In the genomic region with DNA sequence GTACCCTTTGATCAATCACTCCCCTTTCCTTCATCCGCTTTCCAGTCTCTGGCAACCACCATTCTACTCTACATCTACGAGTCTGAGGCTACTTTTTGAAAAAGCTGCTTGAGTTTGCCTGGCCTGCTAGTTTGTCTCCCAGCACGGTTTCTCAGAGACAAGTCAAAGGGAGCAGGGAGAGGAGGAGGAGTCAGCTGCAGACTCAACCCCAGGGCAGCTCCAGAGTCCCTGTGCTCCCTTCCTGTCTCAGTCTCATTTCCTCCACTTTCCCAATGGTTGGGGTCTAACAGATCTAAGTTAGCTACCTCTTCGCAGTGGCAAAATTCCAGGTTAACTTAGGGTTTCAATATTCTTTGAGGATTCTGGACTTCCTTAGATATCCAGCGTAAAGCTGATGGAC, we compare ENCODE assay signal across 2 cellular contexts.
TF ChIP-seq lines count a peak whose summit lies in the region.

No MANE protein-coding gene starts in this region.

TF ChIP-seq in GM23338, 12 proteins besides CTCF, POLR2A, EP300 and RAD21 (continued from another document):
- TF ChIP-seq, protein P1, sequence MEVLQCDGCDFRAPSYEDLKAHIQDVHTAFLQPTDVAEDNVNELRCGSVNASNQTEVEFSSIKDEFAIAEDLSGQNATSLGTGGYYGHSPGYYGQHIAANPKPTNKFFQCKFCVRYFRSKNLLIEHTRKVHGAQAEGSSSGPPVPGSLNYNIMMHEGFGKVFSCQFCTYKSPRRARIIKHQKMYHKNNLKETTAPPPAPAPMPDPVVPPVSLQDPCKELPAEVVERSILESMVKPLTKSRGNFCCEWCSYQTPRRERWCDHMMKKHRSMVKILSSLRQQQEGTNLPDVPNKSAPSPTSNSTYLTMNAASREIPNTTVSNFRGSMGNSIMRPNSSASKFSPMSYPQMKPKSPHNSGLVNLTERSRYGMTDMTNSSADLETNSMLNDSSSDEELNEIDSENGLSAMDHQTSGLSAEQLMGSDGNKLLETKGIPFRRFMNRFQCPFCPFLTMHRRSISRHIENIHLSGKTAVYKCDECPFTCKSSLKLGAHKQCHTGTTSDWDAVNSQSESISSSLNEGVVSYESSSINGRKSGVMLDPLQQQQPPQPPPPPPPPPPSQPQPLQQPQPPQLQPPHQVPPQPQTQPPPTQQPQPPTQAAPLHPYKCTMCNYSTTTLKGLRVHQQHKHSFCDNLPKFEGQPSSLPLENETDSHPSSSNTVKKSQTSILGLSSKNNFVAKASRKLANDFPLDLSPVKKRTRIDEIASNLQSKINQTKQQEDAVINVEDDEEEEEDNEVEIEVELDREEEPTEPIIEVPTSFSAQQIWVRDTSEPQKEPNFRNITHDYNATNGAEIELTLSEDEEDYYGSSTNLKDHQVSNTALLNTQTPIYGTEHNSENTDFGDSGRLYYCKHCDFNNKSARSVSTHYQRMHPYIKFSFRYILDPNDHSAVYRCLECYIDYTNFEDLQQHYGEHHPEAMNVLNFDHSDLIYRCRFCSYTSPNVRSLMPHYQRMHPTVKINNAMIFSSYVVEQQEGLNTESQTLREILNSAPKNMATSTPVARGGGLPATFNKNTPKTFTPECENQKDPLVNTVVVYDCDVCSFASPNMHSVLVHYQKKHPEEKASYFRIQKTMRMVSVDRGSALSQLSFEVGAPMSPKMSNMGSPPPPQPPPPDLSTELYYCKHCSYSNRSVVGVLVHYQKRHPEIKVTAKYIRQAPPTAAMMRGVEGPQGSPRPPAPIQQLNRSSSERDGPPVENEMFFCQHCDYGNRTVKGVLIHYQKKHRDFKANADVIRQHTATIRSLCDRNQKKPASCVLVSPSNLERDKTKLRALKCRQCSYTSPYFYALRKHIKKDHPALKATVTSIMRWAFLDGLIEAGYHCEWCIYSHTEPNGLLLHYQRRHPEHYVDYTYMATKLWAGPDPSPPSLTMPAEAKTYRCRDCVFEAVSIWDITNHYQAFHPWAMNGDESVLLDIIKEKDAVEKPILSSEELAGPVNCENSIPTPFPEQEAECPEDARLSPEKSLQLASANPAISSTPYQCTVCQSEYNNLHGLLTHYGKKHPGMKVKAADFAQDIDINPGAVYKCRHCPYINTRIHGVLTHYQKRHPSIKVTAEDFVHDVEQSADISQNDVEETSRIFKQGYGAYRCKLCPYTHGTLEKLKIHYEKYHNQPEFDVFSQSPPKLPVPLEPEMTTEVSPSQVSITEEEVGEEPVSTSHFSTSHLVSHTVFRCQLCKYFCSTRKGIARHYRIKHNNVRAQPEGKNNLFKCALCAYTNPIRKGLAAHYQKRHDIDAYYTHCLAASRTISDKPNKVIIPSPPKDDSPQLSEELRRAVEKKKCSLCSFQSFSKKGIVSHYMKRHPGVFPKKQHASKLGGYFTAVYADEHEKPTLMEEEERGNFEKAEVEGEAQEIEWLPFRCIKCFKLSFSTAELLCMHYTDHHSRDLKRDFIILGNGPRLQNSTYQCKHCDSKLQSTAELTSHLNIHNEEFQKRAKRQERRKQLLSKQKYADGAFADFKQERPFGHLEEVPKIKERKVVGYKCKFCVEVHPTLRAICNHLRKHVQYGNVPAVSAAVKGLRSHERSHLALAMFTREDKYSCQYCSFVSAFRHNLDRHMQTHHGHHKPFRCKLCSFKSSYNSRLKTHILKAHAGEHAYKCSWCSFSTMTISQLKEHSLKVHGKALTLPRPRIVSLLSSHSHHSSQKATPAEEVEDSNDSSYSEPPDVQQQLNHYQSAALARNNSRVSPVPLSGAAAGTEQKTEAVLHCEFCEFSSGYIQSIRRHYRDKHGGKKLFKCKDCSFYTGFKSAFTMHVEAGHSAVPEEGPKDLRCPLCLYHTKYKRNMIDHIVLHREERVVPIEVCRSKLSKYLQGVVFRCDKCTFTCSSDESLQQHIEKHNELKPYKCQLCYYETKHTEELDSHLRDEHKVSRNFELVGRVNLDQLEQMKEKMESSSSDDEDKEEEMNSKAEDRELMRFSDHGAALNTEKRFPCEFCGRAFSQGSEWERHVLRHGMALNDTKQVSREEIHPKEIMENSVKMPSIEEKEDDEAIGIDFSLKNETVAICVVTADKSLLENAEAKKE (CRISPR knock-in tag; IDR thresholded peaks at IDR 0.05), result no peak
- TF ChIP-seq, protein P2, sequence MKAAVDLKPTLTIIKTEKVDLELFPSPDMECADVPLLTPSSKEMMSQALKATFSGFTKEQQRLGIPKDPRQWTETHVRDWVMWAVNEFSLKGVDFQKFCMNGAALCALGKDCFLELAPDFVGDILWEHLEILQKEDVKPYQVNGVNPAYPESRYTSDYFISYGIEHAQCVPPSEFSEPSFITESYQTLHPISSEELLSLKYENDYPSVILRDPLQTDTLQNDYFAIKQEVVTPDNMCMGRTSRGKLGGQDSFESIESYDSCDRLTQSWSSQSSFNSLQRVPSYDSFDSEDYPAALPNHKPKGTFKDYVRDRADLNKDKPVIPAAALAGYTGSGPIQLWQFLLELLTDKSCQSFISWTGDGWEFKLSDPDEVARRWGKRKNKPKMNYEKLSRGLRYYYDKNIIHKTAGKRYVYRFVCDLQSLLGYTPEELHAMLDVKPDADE (IDR thresholded peaks at IDR 0.05), result no peak
TF ChIP-seq in GM23338: peak in this region for 0.

TF ChIP-seq in SK-N-SH treated with all-trans-retinoic acid at 6 μM for 48 hours, 23 proteins besides CTCF, POLR2A, EP300 and RAD21:
- TF ChIP-seq, protein P3, sequence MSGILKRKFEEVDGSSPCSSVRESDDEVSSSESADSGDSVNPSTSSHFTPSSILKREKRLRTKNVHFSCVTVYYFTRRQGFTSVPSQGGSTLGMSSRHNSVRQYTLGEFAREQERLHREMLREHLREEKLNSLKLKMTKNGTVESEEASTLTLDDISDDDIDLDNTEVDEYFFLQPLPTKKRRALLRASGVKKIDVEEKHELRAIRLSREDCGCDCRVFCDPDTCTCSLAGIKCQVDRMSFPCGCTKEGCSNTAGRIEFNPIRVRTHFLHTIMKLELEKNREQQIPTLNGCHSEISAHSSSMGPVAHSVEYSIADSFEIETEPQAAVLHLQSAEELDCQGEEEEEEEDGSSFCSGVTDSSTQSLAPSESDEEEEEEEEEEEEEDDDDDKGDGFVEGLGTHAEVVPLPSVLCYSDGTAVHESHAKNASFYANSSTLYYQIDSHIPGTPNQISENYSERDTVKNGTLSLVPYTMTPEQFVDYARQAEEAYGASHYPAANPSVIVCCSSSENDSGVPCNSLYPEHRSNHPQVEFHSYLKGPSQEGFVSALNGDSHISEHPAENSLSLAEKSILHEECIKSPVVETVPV (CRISPR knock-in tag; IDR thresholded peaks at IDR 0.05), result no peak
- TF ChIP-seq TCF4 (CRISPR knock-in tag; IDR thresholded peaks at IDR 0.05; ENCODE audit: borderline replicate concordance) (no peak), ZNF8 (CRISPR knock-in tag; IDR thresholded peaks at IDR 0.05) (no peak), ESRRG (CRISPR knock-in tag; IDR thresholded peaks at IDR 0.05) (no peak), ARNTL (CRISPR knock-in tag; IDR thresholded peaks at IDR 0.05; ENCODE audit: borderline replicate concordance, low read depth) (no peak), BACH2 (CRISPR knock-in tag; IDR thresholded peaks at IDR 0.05; ENCODE audit: borderline replicate concordance) (no peak), GLIS3 (CRISPR knock-in tag; IDR thresholded peaks at IDR 0.05) (no peak), RARB (CRISPR knock-in tag; IDR thresholded peaks at IDR 0.05) (no peak)
